In the genomic region with DNA sequence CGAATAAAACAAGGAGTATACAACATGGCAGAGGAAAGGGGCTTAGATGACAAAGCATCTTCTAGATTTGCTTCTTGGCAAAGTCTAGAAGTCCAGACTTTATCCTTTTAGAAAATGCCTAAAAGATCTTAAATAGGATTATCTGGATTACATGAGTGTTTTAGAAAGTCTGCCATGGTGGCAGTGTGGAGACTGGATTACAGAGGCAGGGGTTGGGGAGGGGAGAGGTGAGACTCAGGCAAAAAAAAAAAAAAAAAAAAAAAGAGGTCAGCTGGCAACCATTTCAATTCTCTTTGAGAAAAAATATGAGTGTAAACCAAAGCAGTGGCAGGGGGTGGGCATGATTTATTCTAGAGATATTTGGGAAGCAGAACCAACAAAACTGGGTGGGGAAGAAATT, we compare ENCODE assay signal across 24 cellular contexts.
"Had no signal": no experiment of that assay in that cellular context is flagged by ENCODE, and none has a peak within 500 bp of the region (broad histone marks: within the 10 kb centered on the region; RNA-seq: fewer than 3 reads in every experiment).

No MANE protein-coding gene starts in this region.

- DNase-seq: activated CD4-positive, alpha-beta T cell treated with anti-CD3 and anti-CD28 coated beads for 4 hours; activated CD4-positive, alpha-beta T cell treated with anti-CD3 and anti-CD28 coated beads, Interleukin-2, amount 50 U/mL, for 48 hours; activated CD4-positive, CD25-positive, alpha-beta regulatory T cell; activated CD8-positive, alpha-beta memory T cell treated with anti-CD3 and anti-CD28 coated beads, Interleukin-2, amount 50 U/mL, for 48 hours; activated effector memory CD4-positive, alpha-beta T cell treated with anti-CD3 and anti-CD28 coated beads, Interleukin-2, amount 50 U/mL, for 16 hours; activated naive CD4-positive, alpha-beta T cell treated with anti-CD3 and anti-CD28 coated beads, Interleukin-2, amount 10 ng/mL, durations not matched to agents 7 days and 5 days; activated T-cell treated with anti-CD3 and anti-CD28 coated beads, Interleukin-2, amount 50 U/mL, for 72 hours; adrenal gland; head of caudate nucleus; left cardiac atrium; mucosa of descending colon; naive thymus-derived CD4-positive, alpha-beta T cell; occipital lobe; sigmoid colon; stimulated activated CD4-positive, alpha-beta T cell treated with anti-CD3 and anti-CD28 coated beads, Interleukin-2, amount 100 ng/mL, for 48 hours; stimulated activated CD8-positive, alpha-beta memory T cell treated with anti-CD3 and anti-CD28 coated beads, Interleukin-4, amount 100 ng/mL, for 48 hours; stimulated activated naive CD4-positive, alpha-beta T cell treated with Interleukin-2 at 50 U/mL for 16 hours; SW 1271; T-helper 17 cell had no signal

- H3K27me3 Mint-ChIP-seq: activated naive CD4-positive, alpha-beta T cell treated with anti-CD3 and anti-CD28 coated beads, Interleukin-2, amount 10 ng/mL, durations not matched to agents 7 days and 5 days; memory B cell; naive thymus-derived CD4-positive, alpha-beta T cell; T-helper 17 cell; type B pancreatic cell had no signal

- H3K27ac Mint-ChIP-seq: activated naive CD4-positive, alpha-beta T cell treated with anti-CD3 and anti-CD28 coated beads, Interleukin-2, amount 10 ng/mL, durations not matched to agents 7 days and 5 days; activated T-cell treated with anti-CD3 and anti-CD28 coated beads, Interleukin-2, amount 50 U/mL, for 72 hours; memory B cell; T-helper 17 cell; type B pancreatic cell had no signal

- H3K4me3 Mint-ChIP-seq: activated naive CD4-positive, alpha-beta T cell treated with anti-CD3 and anti-CD28 coated beads, Interleukin-2, amount 10 ng/mL, durations not matched to agents 7 days and 5 days; activated T-cell treated with anti-CD3 and anti-CD28 coated beads, Interleukin-2, amount 50 U/mL, for 72 hours; memory B cell; naive thymus-derived CD4-positive, alpha-beta T cell; neural crest cell; T-helper 17 cell; type B pancreatic cell had no signal

- FAIRE-seq: islet of Langerhans had no signal

- ATAC-seq: activated T-cell treated with anti-CD3 and anti-CD28 coated beads, Interleukin-2, amount 50 U/mL, for 72 hours; gastroesophageal sphincter; left cardiac atrium; mucosa of descending colon; naive thymus-derived CD4-positive, alpha-beta T cell; T-helper 17 cell had no signal
